8 cellular contexts compared by ENCODE assay signal in the genomic region with DNA sequence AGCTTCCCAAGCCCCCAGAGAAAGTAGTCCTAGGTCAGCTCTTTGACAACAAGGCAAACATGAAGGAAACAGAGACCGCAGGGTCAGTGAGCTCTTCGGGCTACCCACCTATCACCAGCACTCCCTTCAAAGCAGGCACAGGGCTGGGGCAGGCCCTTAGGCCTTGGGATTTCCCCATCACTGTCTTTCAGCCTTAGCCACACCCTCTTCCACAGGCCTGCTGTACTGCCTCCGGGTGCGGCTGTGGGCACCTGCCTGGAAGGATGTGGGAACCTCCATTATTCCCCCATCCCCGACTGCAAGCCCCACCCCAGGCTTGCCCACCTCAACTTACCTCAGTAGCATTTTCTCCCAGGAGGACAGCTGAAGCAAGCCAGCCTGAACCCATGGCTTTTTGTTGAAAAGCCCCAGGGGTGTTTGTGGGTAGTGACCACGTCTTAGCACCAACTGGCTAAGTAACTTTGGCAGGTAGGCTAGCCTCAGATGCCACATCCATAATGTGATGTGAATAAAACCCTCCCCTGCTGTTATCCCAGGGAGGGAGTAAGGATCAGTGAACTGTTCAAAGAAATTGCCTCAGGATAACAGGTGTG.
A peak's percentile ranks its signal among the peaks of the same experiment; 100 is the strongest.
DNase-seq lines count a peak whose midpoint lies in the region; ATAC-seq lines count a peak whose summit lies in the region.

No MANE protein-coding gene starts in this region.

- ATAC-seq in HG03280 (IDR thresholded peaks at IDR 0.05; ENCODE audit: unreplicated experiment), result peak; percentile 95
- peak; percentile 95 to 99 for ATAC-seq in activated T-cell treated with anti-CD3 and anti-CD28 coated beads, Interleukin-2, amount 50 U/mL, for 72 hours (replicated peaks in 1 of 2)

- H3K9me3 Mint-ChIP-seq in activated T-cell treated with anti-CD3 and anti-CD28 coated beads, Interleukin-2, amount 50 U/mL, for 72 hours, result peaks cover 0 to 2% of the 10 kb centered on the region in 2 donors

- peaks cover 0 to 3% of the 10 kb centered on the region in 2 donors for H3K36me3 Mint-ChIP-seq in activated T-cell treated with anti-CD3 and anti-CD28 coated beads, Interleukin-2, amount 50 U/mL, for 72 hours (ENCODE audit: insufficient read depth in 2 of 2)

- no peak overlapping the region for H3K27ac Mint-ChIP-seq in activated T-cell treated with anti-CD3 and anti-CD28 coated beads, Interleukin-2, amount 50 U/mL, for 72 hours

- peaks cover 23% of the 10 kb centered on the region for H3K4me1 Mint-ChIP-seq in activated T-cell treated with anti-CD3 and anti-CD28 coated beads, Interleukin-2, amount 50 U/mL, for 72 hours (ENCODE audit: low read depth)

- H3K27me3 Mint-ChIP-seq in activated T-cell treated with anti-CD3 and anti-CD28 coated beads, Interleukin-2, amount 50 U/mL, for 72 hours (ENCODE audit: low read depth), result peaks cover 19% of the 10 kb centered on the region

- no peak overlapping the region for H3K4me3 Mint-ChIP-seq in activated T-cell treated with anti-CD3 and anti-CD28 coated beads, Interleukin-2, amount 50 U/mL, for 72 hours

- DNase-seq in NCI-H2107 treated with DMSO at 0.1 percent for 48 hours (lab: John Stamatoyannopoulos, UW; ENCODE audit: unreplicated experiment) (peak; percentile 16), NCI-H2107 (lab: John Stamatoyannopoulos, UW) (no peak), DMS53 (lab: John Stamatoyannopoulos, UW) (no peak), ecto neural progenitor cell (ENCODE audit: low spot score) (no peak)
- DNase-seq in activated T-cell treated with anti-CD3 and anti-CD28 coated beads, Interleukin-2, amount 50 U/mL, for 72 hours, result peak; percentile 43 to 54
- DNase-seq in stimulated activated CD4-positive, alpha-beta T cell treated with anti-CD3 and anti-CD28 coated beads, Interleukin-4, amount 100 ng/mL, for 4 hours, result peak; percentile 24 to 32
- no peak for DNase-seq in effector CD4-positive, alpha-beta T cell

Comparison
In these comparisons a context has a peak if more than half of its experiments do, and no peak if none do; other contexts are left out.
1. DNase-seq: peak in NCI-H2107 treated with DMSO at 0.1 percent for 48 hours (single experiment), activated T-cell treated with anti-CD3 and anti-CD28 coated beads, Interleukin-2, amount 50 U/mL, for 72 hours (2 of 2) and stimulated activated CD4-positive, alpha-beta T cell treated with anti-CD3 and anti-CD28 coated beads, Interleukin-4, amount 100 ng/mL, for 4 hours (2 of 2); none in NCI-H2107 (single experiment), DMS53 (single experiment), effector CD4-positive, alpha-beta T cell (single experiment) and ecto neural progenitor cell (single experiment).